ENCODE assay signal across 11 cellular contexts in genomic region chr11:48003926-48004325, GRCh38. TPM values are rescaled to one million over a fixed set of nuclear protein-coding genes. Genes with fewer than 3 reads are reported as not detected.
DNase-seq lines count a peak whose midpoint lies in the region; ATAC-seq and TF ChIP-seq lines count a peak whose summit lies in the region.
"Had no signal": no experiment of that assay in that cellular context is flagged by ENCODE, and none has a peak within 500 bp of the region (broad histone marks: within the 10 kb centered on the region; RNA-seq: fewer than 3 reads in every experiment).

No MANE protein-coding gene starts in this region.

- no peak overlapping the region for H3K4me3 ChIP-seq in psoas muscle

- intact Hi-C loops in activated CD8-positive, alpha-beta T cell treated with anti-CD3 and anti-CD28 coated beads for 36 hours (cut with micrococcal nuclease): no loop called here
- intact Hi-C loops in psoas muscle (cut with DNase I): no loop called here

- CTCF ChIA-PET in activated CD8-positive, alpha-beta T cell treated with anti-CD3 and anti-CD28 coated beads for 36 hours (lab: Charles Lee): interaction anchor here (1.4 to 4.2 kb wide), 2 partner anchors 105 to 107 kb away, joined by 3 to 23 read pairs; no protein-coding TSS in a partner anchor

- H3K27ac ChIP-seq in psoas muscle: peak overlapping the region; percentile 63

- H3K4me3 Mint-ChIP-seq in T-helper 1 cell treated with Interleukin-12 subunit alpha and Interleukin-12 subunit beta and Interleukin-4 antibody, amounts not matched to agents 30 μg/mL and 1 μg/mL, for 36 hours: peak overlapping the region; percentile 63
- peak overlapping the region in 2 of 4 donors; percentile 14 to 71 for H3K4me3 Mint-ChIP-seq in IgD-negative memory B cell
- H3K4me3 Mint-ChIP-seq in activated CD8-positive, alpha-beta T cell treated with anti-CD3 and anti-CD28 coated beads for 36 hours: no peak overlapping the region
- H3K4me3 Mint-ChIP-seq: nephron had no signal

- DNase-seq in T-helper 1 cell: no peak
- DNase-seq in activated CD8-positive, alpha-beta T cell treated with anti-CD3 and anti-CD28 coated beads for 36 hours: no peak
- no peak for DNase-seq in psoas muscle
- DNase-seq in GM03348 (ENCODE audit: low spot score): no peak
- DNase-seq: HCEC 1CT; NK-92 treated with Interleukin-12 subunit alpha and Interleukin-12 subunit beta, amount 100 ng/mL, for 24 hours had no signal

- peak overlapping the region; percentile 97 for H3K27ac Mint-ChIP-seq in T-helper 1 cell treated with Interleukin-12 subunit alpha and Interleukin-12 subunit beta and Interleukin-4 antibody, amounts not matched to agents 30 μg/mL and 1 μg/mL, for 36 hours
- peak overlapping the region; percentile 30 to 84 (median 57) for H3K27ac Mint-ChIP-seq in IgD-negative memory B cell
- peak overlapping the region; percentile 98 for H3K27ac Mint-ChIP-seq in activated CD8-positive, alpha-beta T cell treated with anti-CD3 and anti-CD28 coated beads for 36 hours

- H3K27me3 Mint-ChIP-seq in T-helper 1 cell treated with Interleukin-12 subunit alpha and Interleukin-12 subunit beta and Interleukin-4 antibody, amounts not matched to agents 30 μg/mL and 1 μg/mL, for 36 hours (ENCODE audit: low read depth): no peaks in the 10 kb centered on the region
- H3K27me3 Mint-ChIP-seq in IgD-negative memory B cell: no peaks in the 10 kb centered on the region
- H3K27me3 Mint-ChIP-seq in activated CD8-positive, alpha-beta T cell treated with anti-CD3 and anti-CD28 coated beads for 36 hours: no peaks in the 10 kb centered on the region

- H3K36me3 ChIP-seq in psoas muscle (ENCODE audit: insufficient read depth in 1 of 2, low read depth in 1 of 2): no peaks in the 10 kb centered on the region

- H3K9me3 Mint-ChIP-seq in T-helper 1 cell treated with Interleukin-12 subunit alpha and Interleukin-12 subunit beta and Interleukin-4 antibody, amounts not matched to agents 30 μg/mL and 1 μg/mL, for 36 hours: no peaks in the 10 kb centered on the region
- H3K9me3 Mint-ChIP-seq in IgD-negative memory B cell: no peaks in the 10 kb centered on the region
- H3K9me3 Mint-ChIP-seq in activated CD8-positive, alpha-beta T cell treated with anti-CD3 and anti-CD28 coated beads for 36 hours: no peaks in the 10 kb centered on the region
- H3K9me3 Mint-ChIP-seq: nephron had no signal

- peaks cover 20% of the 10 kb centered on the region for H3K36me3 Mint-ChIP-seq in T-helper 1 cell treated with Interleukin-12 subunit alpha and Interleukin-12 subunit beta and Interleukin-4 antibody, amounts not matched to agents 30 μg/mL and 1 μg/mL, for 36 hours (ENCODE audit: low read depth)
- H3K36me3 Mint-ChIP-seq in IgD-negative memory B cell: peaks cover 2% of the 10 kb centered on the region
- H3K36me3 Mint-ChIP-seq in activated CD8-positive, alpha-beta T cell treated with anti-CD3 and anti-CD28 coated beads for 36 hours (ENCODE audit: low read depth): peaks cover 2% of the 10 kb centered on the region

- peaks cover 27% of the 10 kb centered on the region for H3K4me1 ChIP-seq in psoas muscle

- POLR2A ChIA-PET in activated CD8-positive, alpha-beta T cell treated with anti-CD3 and anti-CD28 coated beads for 36 hours (lab: Charles Lee): interaction anchor here (0.9 to 1.8 kb wide), 3 partner anchors 11 to 15 kb away, joined by 3 to 5 read pairs (median 3); no protein-coding TSS in a partner anchor

- ATAC-seq in activated CD8-positive, alpha-beta T cell treated with anti-CD3 and anti-CD28 coated beads for 36 hours: no peak
- ATAC-seq in psoas muscle: peak in 3 of 4 donors; percentile 72 to 76 (median 74)
- ATAC-seq in GM19452 (IDR thresholded peaks at IDR 0.05; ENCODE audit: unreplicated experiment): no peak
- no peak for ATAC-seq in HG02981 (IDR thresholded peaks at IDR 0.05; ENCODE audit: unreplicated experiment)

- H3K9me3 ChIP-seq in psoas muscle: no peaks in the 10 kb centered on the region

- peaks cover 69% of the 10 kb centered on the region for H3K4me1 Mint-ChIP-seq in T-helper 1 cell treated with Interleukin-12 subunit alpha and Interleukin-12 subunit beta and Interleukin-4 antibody, amounts not matched to agents 30 μg/mL and 1 μg/mL, for 36 hours (ENCODE audit: low read depth)
- peaks cover 37 to 49% (median 46%) of the 10 kb centered on the region in 3 donors for H3K4me1 Mint-ChIP-seq in IgD-negative memory B cell
- peaks cover 79% of the 10 kb centered on the region for H3K4me1 Mint-ChIP-seq in activated CD8-positive, alpha-beta T cell treated with anti-CD3 and anti-CD28 coated beads for 36 hours (ENCODE audit: low read depth)

- WGBS in psoas muscle, 3 donors: 17 to 48% (median 26%) methylated on average over 2 of the region's 2 CpGs

- TF ChIP-seq CTCF in activated CD8-positive, alpha-beta T cell treated with anti-CD3 and anti-CD28 coated beads for 36 hours (IDR thresholded peaks at IDR 0.05): no peak
- TF ChIP-seq CTCF in psoas muscle (IDR thresholded peaks at IDR 0.05): no peak

- H3K27me3 ChIP-seq in psoas muscle (ENCODE audit: insufficient read depth in 3 of 3, low read length in 2 of 3): no peaks in the 10 kb centered on the region

RNA-seq across cellular contexts. Expression of gene PTPRJ, which starts 23.6 kb away (rescaled TPM):
- polyA plus RNA-seq in IgD-negative memory B cell (8.1 TPM), psoas muscle (1 to 10 TPM in 1 of 3 donors, under 1 TPM in 2; 0.32 to 4.4 (median 0.71) TPM)
- 10 to 100 TPM; 21.5 to 23.4 TPM for total RNA-seq in activated CD8-positive, alpha-beta T cell treated with anti-CD3 and anti-CD28 coated beads for 36 hours
- 10 to 100 TPM in 1 of 4 donors, 1 to 10 TPM in 3; 2.6 to 12.4 (median 4.7) TPM for total RNA-seq in psoas muscle

Comparison
In these comparisons a context has a peak if more than half of its experiments do, and no peak if none do; other contexts are left out.
1. ATAC-seq: peak in psoas muscle (3 of 4); none in activated CD8-positive, alpha-beta T cell treated with anti-CD3 and anti-CD28 coated beads for 36 hours (single experiment), GM19452 (single experiment) and HG02981 (single experiment).
2. Peak in every context shown above with its lines, with median percentiles within 50 percentile points of each other: H3K27ac Mint-ChIP-seq.